In the genomic region with DNA sequence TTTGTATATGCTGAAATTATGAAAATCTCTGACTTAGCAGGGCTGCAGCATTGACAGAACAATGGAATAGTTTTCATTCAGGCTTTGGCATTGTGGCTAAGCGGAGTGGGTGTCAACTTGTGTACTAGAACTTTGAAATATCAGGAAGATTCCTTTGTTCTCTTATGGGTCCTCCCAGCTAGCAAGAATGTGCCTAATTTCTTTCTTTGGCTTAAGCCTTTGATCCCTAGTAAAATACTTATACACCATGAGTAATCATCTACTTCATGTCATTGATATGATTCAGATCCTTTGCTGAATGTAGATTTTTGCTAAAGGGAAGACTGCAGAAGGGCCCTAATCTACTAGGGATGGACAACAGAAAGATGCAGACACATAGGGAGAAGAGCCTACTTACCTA, we compare ENCODE assay signal across 9 cellular contexts. TPM values are rescaled to one million over a fixed set of nuclear protein-coding genes. Genes with fewer than 3 reads are reported as not detected.
A peak's percentile ranks its signal among the peaks of the same experiment; 100 is the strongest.
DNase-seq lines count a peak whose midpoint lies in the region; ATAC-seq, FAIRE-seq and TF ChIP-seq lines count a peak whose summit lies in the region.
"Had no signal": no experiment of that assay in that cellular context is flagged by ENCODE, and none has a peak within 500 bp of the region (broad histone marks: within the 10 kb centered on the region; RNA-seq: fewer than 3 reads in every experiment).

No MANE protein-coding gene starts in this region.

- POLR2A ChIA-PET in K562 (lab: Yijun Ruan, JAX): interaction anchor here (1.2 to 1.3 kb wide), 2 partner anchors 12 to 26 kb away, joined by 3 to 4 read pairs; no protein-coding TSS in a partner anchor

- WGBS in K562 (ENCODE audit: insufficient coverage, low coverage, missing lambda C conversion rate): 61% methylated on average over 1 of the region's 1 CpG
- WGBS in mesodermal cell (ENCODE audit: insufficient coverage in 2 of 2), 2 experiments: 80 to 100% methylated on average over 1 of the region's 1 CpG

- no peaks in the 10 kb centered on the region for H3K9me1 ChIP-seq in K562 (ENCODE audit: control insufficient read depth, insufficient read depth, low read length)

- TF ChIP-seq EP300 in K562 (IDR thresholded peaks at IDR 0.05; ENCODE audit: low read length): no peak

- H3K27me3 ChIP-seq in HUES48 (ENCODE audit: control insufficient read depth, insufficient read depth, low read length) (no peaks in the 10 kb centered on the region), K562 (ENCODE audit: control insufficient read depth in 2 of 2, insufficient read depth in 2 of 2, low read length in 2 of 2) (no peaks in the 10 kb centered on the region)

- TF ChIP-seq CTCF in K562 (IDR thresholded peaks at IDR 0.05 in 2 of 3, conservative IDR thresholded peaks at IDR 0.05 in 1 of 3; ENCODE audit: insufficient read depth in 2 of 3, low read depth in 1 of 3, low read length in 3 of 3): no peak

- FAIRE-seq in K562 (lab: Jason Lieb, UNC) (no peak), HTR-8/SVneo (lab: Jason Lieb, UNC) (no peak)

- H2AFZ ChIP-seq in K562 (ENCODE audit: low read depth, low read length): no peak overlapping the region

- peaks cover 17% of the 10 kb centered on the region for H3K4me1 ChIP-seq in HUES48 (ENCODE audit: control insufficient read depth, insufficient read depth, low read length)
- peaks cover 11 to 23% of the 10 kb centered on the region in 2 experiments; a peak in 4 of 5 replicates for H3K4me1 ChIP-seq in K562 (replicated peaks in 1 of 2; ENCODE audit: control insufficient read depth in 2 of 2, insufficient read depth in 2 of 2, low read length in 2 of 2)
- H3K4me1 ChIP-seq in mesodermal cell (ENCODE audit: control insufficient read depth, insufficient read depth, low read length, poor library complexity, severe bottlenecking): peaks cover 14% of the 10 kb centered on the region

- DNase-seq in AG08396 (ENCODE audit: low spot score): peak; percentile 45
- no peak for DNase-seq in K562 (ENCODE audit: extremely low read depth in 1 of 4, low spot score in 3 of 4)
- DNase-seq in HTR-8/SVneo (ENCODE audit: insufficient read length, low spot score): no peak
- no peak for DNase-seq in nucleus accumbens (lab: John Stamatoyannopoulos, UW)
- no peak for DNase-seq in central memory CD4-positive, alpha-beta T cell

- H3K36me3 ChIP-seq in HUES48 (ENCODE audit: control insufficient read depth, insufficient read depth, low read length) (0 out of 2 replicates have a peak, but pooled peaks cover 5% of the 10 kb centered on the region), K562 (ENCODE audit: control insufficient read depth, insufficient read depth, low read length) (peaks cover 23% of the 10 kb centered on the region; the same call in 1 of the 3 replicates), mesodermal cell (ENCODE audit: control insufficient read depth, insufficient read depth, low read length) (peaks cover 24% of the 10 kb centered on the region)

- BruUV-seq in K562 (replicated peaks; lab: Mats Ljungman, UMichigan): no TSS peak

- no peak overlapping the region for H3K4me3 ChIP-seq in HUES48 (ENCODE audit: low read depth, low read length)
- no peak overlapping the region for H3K4me3 ChIP-seq in K562
- H3K4me3 ChIP-seq in mesodermal cell (ENCODE audit: extremely low read depth, insufficient read depth, low read length, poor library complexity, severe bottlenecking): no peak overlapping the region

- H3K4me2 ChIP-seq in K562 (ENCODE audit: insufficient read depth, low read length): peak overlapping the region; percentile 52; the same call in 1 of the 2 replicates

- TF ChIP-seq RAD21 in K562 (CRISPR knock-in tag; conservative IDR thresholded peaks at IDR 0.05 in 1 of 2, IDR thresholded peaks at IDR 0.05 in 1 of 2): no peak

- intact Hi-C loops in K562 (cut with micrococcal nuclease): no loop called here

- no peaks in the 10 kb centered on the region for H3K9me3 ChIP-seq in HUES48 (ENCODE audit: control insufficient read depth, insufficient read depth, low read length)
- H3K9me3 ChIP-seq in K562 (replicated peaks; ENCODE audit: control insufficient read depth, insufficient read depth, low read depth, low read length): no peaks in the 10 kb centered on the region; the same call in 1 of the 2 replicates
- H3K9me3 ChIP-seq in mesodermal cell (ENCODE audit: control insufficient read depth, low read length): peaks cover 3% of the 10 kb centered on the region

- ATAC-seq in K562: peak; percentile 7; the same call in 2 of the 3 replicates
- no peak for ATAC-seq in HG03378 (IDR thresholded peaks at IDR 0.05; ENCODE audit: unreplicated experiment)
- ATAC-seq: left lobe of liver had no signal

- peaks cover 97% of the 10 kb centered on the region for H3K79me2 ChIP-seq in K562 (ENCODE audit: control insufficient read depth, insufficient read depth, low read length)

- no peak for TF ChIP-seq POLR2A in K562 (conservative IDR thresholded peaks at IDR 0.05)

- H4K20me1 ChIP-seq in K562 (replicated peaks; ENCODE audit: control insufficient read depth, insufficient read depth, low read length): 0 out of 2 replicates have a peak, but pooled peaks cover 3% of the 10 kb centered on the region

- no peak overlapping the region for H3K9ac ChIP-seq in HUES48 (ENCODE audit: low read depth, low read length)
- peak overlapping the region in 1 of 2 experiments; percentile 41; a peak in 2 of 4 replicates for H3K9ac ChIP-seq in K562 (ENCODE audit: insufficient read depth in 1 of 2, low read depth in 2 of 2, low read length in 2 of 2)

- in situ Hi-C loops in K562 (cut with MboI): no loop called here

- H3K27ac ChIP-seq in HUES48 (ENCODE audit: low read depth, low read length) (peak overlapping the region; percentile 29), K562 (ENCODE audit: extremely low read depth, low read depth, low read length) (peak overlapping the region; percentile 74; the same call in 2 of the 3 replicates), mesodermal cell (ENCODE audit: low read depth, low read length, severe bottlenecking) (peak overlapping the region; percentile 65)

- CTCF ChIA-PET in K562 (lab: Yijun Ruan, JAX; ENCODE audit: low intra/inter-chr PET ratio): no interaction called here

TF ChIP-seq in K562, 482 proteins besides CTCF, POLR2A, EP300 and RAD21 (continues in another document):
- TF ChIP-seq MAFK (IDR thresholded peaks at IDR 0.05; ENCODE audit: low read length) (no peak), MYC (IDR thresholded peaks at IDR 0.05; ENCODE audit: low read depth, low read length) (no peak), MYC (CRISPR knock-in tag; IDR thresholded peaks at IDR 0.05; ENCODE audit: borderline replicate concordance, low read depth) (no peak), GATAD2A (IDR thresholded peaks at IDR 0.05) (no peak), ZKSCAN3 (CRISPR knock-in tag; IDR thresholded peaks at IDR 0.05) (no peak), ARID1B (IDR thresholded peaks at IDR 0.05) (no peak), SREBF2 (CRISPR knock-in tag; IDR thresholded peaks at IDR 0.05) (no peak)
- TF ChIP-seq, protein P1, sequence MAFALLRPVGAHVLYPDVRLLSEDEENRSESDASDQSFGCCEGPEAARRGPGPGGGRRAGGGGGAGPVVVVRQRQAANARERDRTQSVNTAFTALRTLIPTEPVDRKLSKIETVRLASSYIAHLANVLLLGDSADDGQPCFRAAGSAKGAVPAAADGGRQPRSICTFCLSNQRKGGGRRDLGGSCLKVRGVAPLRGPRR (CRISPR knock-in tag; IDR thresholded peaks at IDR 0.05): no peak

RNA-seq across cellular contexts. Expression of a gene that starts 6.2 kb away (rescaled TPM):
- 75.7 and 129 TPM in 2 replicates for total RNA-seq in K562 (2011; cell fraction: chromatin; rRNA removed; ENCODE audit: low replicate concordance)
- 28.3 and 31.5 TPM in 2 replicates for total RNA-seq in K562 (2011; cell fraction: nucleolus; rRNA removed)
- total RNA-seq in K562 (2011; cell fraction: nucleoplasm; rRNA removed): 48.5 and 80.2 TPM in 2 replicates
- total RNA-seq in K562 (2014; rRNA removed) (31.0 and 33.4 TPM in 2 replicates), K562 (2014; rRNA removed; fragmentation: Illumina TruSeq; extraction: Trizol) (39.7 and 53.2 TPM in 2 replicates), K562 (2015; rRNA removed; fragmentation: Illumina TruSeq; extraction: Trizol) (27.0 and 30.1 TPM in 2 replicates), K562 (2021) (51.7 and 66.2 TPM in 2 replicates)
- polyA plus RNA-seq in K562 (2011; rRNA removed) (37.0 and 39.6 TPM in 2 replicates), K562 (2014; fragmentation: Illumina TruSeq; extraction: Trizol) (28.4 and 31.2 TPM in 2 replicates), K562 (2014; fragmentation: Nextera tagmentation; extraction: Ambion mirVana) (1 to 10 TPM; 6.4 to 8.7 TPM), K562 (2014; rRNA removed) (19.2 and 19.3 TPM in 2 replicates)
- polyA plus RNA-seq in K562 (2011; cell fraction: cytosol; rRNA removed): 17.0 and 22.4 TPM in 2 replicates
- 37.9 and 38.1 TPM in 2 replicates for polyA plus RNA-seq in K562 (2011; cell fraction: nucleus; rRNA removed)
- polyA plus RNA-seq in K562 (2012): 26.3 and 34.7 TPM in 2 replicates
- 39.1 and 60.7 TPM in 2 replicates for polyA minus RNA-seq in K562 (2011; rRNA and poly(A)+ RNA removed)
- 17.6 and 29.5 TPM in 2 replicates for polyA minus RNA-seq in K562 (2011; cell fraction: cytosol; rRNA and poly(A)+ RNA removed)
- polyA minus RNA-seq in K562 (2011; cell fraction: nucleus; rRNA and poly(A)+ RNA removed): 19.1 and 32.4 TPM in 2 replicates
- 27.9 TPM for polyA plus RNA-seq in mesodermal cell (2013, experiment 1 of 2)
- polyA plus RNA-seq in mesodermal cell (2013, experiment 2 of 2): 24.1 TPM

RNA-seq across cellular contexts. Expression of a gene that starts 11.3 kb away (rescaled TPM):
- 16.0 and 52.2 TPM in 2 replicates for total RNA-seq in K562 (2011; cell fraction: chromatin; rRNA removed; ENCODE audit: low replicate concordance)
- total RNA-seq in K562 (2011; cell fraction: nucleolus; rRNA removed): 18.8 and 22.8 TPM in 2 replicates
- 52.5 and 85.3 TPM in 2 replicates for total RNA-seq in K562 (2011; cell fraction: nucleoplasm; rRNA removed)
- total RNA-seq in K562 (2014; rRNA removed): 36.3 and 45.8 TPM in 2 replicates
- total RNA-seq in K562 (2014; rRNA removed; fragmentation: Illumina TruSeq; extraction: Trizol): 232 and 260 TPM in 2 replicates
- total RNA-seq in K562 (2015; rRNA removed; fragmentation: Illumina TruSeq; extraction: Trizol): 92.9 and 111 TPM in 2 replicates
- total RNA-seq in K562 (2021): 124 and 142 TPM in 2 replicates
- polyA plus RNA-seq in K562 (2011; rRNA removed): 79.9 and 153 TPM in 2 replicates
- 7.1 and 54.4 TPM in 2 replicates for polyA plus RNA-seq in K562 (2011; cell fraction: cytosol; rRNA removed)
- 25.4 and 34.2 TPM in 2 replicates for polyA plus RNA-seq in K562 (2011; cell fraction: nucleus; rRNA removed)
- polyA plus RNA-seq in K562 (2012): 136 and 164 TPM in 2 replicates
- polyA plus RNA-seq in K562 (2014; fragmentation: Illumina TruSeq; extraction: Trizol): 202 and 243 TPM in 2 replicates
- 100 to 1,000 TPM; 513 to 620 TPM for polyA plus RNA-seq in K562 (2014; fragmentation: Nextera tagmentation; extraction: Ambion mirVana)
- 165 and 186 TPM in 2 replicates for polyA plus RNA-seq in K562 (2014; rRNA removed)
- 45.4 and 47.6 TPM in 2 replicates for polyA minus RNA-seq in K562 (2011; rRNA and poly(A)+ RNA removed)
- polyA minus RNA-seq in K562 (2011; cell fraction: cytosol; rRNA and poly(A)+ RNA removed): 11.6 and 15.8 TPM in 2 replicates
- polyA minus RNA-seq in K562 (2011; cell fraction: nucleus; rRNA and poly(A)+ RNA removed): 24.8 and 33.9 TPM in 2 replicates
- polyA plus RNA-seq in mesodermal cell (2013, experiment 1 of 2): 89.2 TPM
- 103 TPM for polyA plus RNA-seq in mesodermal cell (2013, experiment 2 of 2)
